ENCODE assay signal across 37 cellular contexts in genomic region chr19:49006905-49007304, GRCh38. TPM values are rescaled to one million over a fixed set of nuclear protein-coding genes. Genes with fewer than 3 reads are reported as not detected.
"Had no signal": no experiment of that assay in that cellular context is flagged by ENCODE, and none has a peak within 500 bp of the region (broad histone marks: within the 10 kb centered on the region; RNA-seq: fewer than 3 reads in every experiment).

No MANE protein-coding gene starts in this region.

- ATAC-seq: activated CD8-positive, alpha-beta T cell treated with anti-CD3 and anti-CD28 coated beads for 36 hours; activated naive CD4-positive, alpha-beta T cell treated with anti-CD3 and anti-CD28 coated beads, Interleukin-2, amount 50 U/mL, for 72 hours; activated T-cell treated with anti-CD3 and anti-CD28 coated beads, Interleukin-2, amount 50 U/mL, for 4 hours; activated T-cell treated with anti-CD3 and anti-CD28 coated beads, Interleukin-2, amount 50 U/mL, for 72 hours; activated T-helper 17 cell treated with anti-CD3 and anti-CD28 coated beads, Interleukin-2, amount 50 U/mL, for 72 hours had no signal

- FAIRE-seq: TTC549 had no signal

- H3K9me3 ChIP-seq: adrenal gland, ascending aorta had no signal

- DNase-seq: activated B cell treated with CpG ODN at 0.5 μM for 24 hours; activated CD4-positive, alpha-beta memory T cell treated with anti-CD3 and anti-CD28 coated beads for 36 hours; activated CD4-positive, alpha-beta T cell treated with anti-CD3 and anti-CD28 coated beads for 4 hours; activated CD4-positive, alpha-beta T cell treated with anti-CD3 and anti-CD28 coated beads, Interleukin-2, amount 10 ng/mL, durations not matched to agents 24 days and 14 days; activated CD4-positive, alpha-beta T cell treated with anti-CD3 and anti-CD28 coated beads, Interleukin-2, amount 50 U/mL, for 1 hour; activated CD4-positive, alpha-beta T cell treated with anti-CD3 and anti-CD28 coated beads, Interleukin-2, amount 50 U/mL, for 4 hours; activated CD4-positive, CD25-positive, alpha-beta regulatory T cell treated with anti-CD3 and anti-CD28 coated beads, Interleukin-2, amount 50 U/mL, for 72 hours; activated CD8-positive, alpha-beta memory T cell treated with anti-CD3 and anti-CD28 coated beads, Interleukin-2, amount 50 U/mL, for 4 hours; activated CD8-positive, alpha-beta T cell treated with anti-CD3 and anti-CD28 coated beads for 36 hours; activated effector memory CD4-positive, alpha-beta T cell treated with anti-CD3 and anti-CD28 coated beads, Interleukin-2, amount 50 U/mL, for 16 hours; activated gamma-delta T cell treated with Interleukin-2 at 50 U/mL for 16 hours; activated naive CD4-positive, alpha-beta T cell; activated naive CD4-positive, alpha-beta T cell treated with anti-CD3 and anti-CD28 coated beads for 36 hours; activated naive CD4-positive, alpha-beta T cell treated with anti-CD3 and anti-CD28 coated beads, Interleukin-2, amount 50 U/mL, for 16 hours; activated naive CD8-positive, alpha-beta T cell treated with anti-CD3 and anti-CD28 coated beads for 36 hours; activated T-cell treated with anti-CD3 and anti-CD28 coated beads for 4 hours; activated T-cell treated with anti-CD3 and anti-CD28 coated beads, Interleukin-2, amount 50 U/mL, for 1 hour; activated T-cell treated with anti-CD3 and anti-CD28 coated beads, Interleukin-2, amount 50 U/mL, for 4 hours; activated T-cell treated with anti-CD3 and anti-CD28 coated beads, Interleukin-2, amount 50 U/mL, for 72 hours; adrenal gland; amygdala; anterior cingulate cortex; caudate nucleus; cerebellar nuclear complex; T-helper 1 cell; T-helper 2 cell; T-helper 9 cell had no signal

- H3K27ac ChIP-seq: adrenal gland, ascending aorta, cardiac muscle cell, VCaP had no signal

- H3K27me3 ChIP-seq: adrenal gland, ascending aorta, cardiac muscle cell had no signal

- H3K4me1 ChIP-seq: adrenal gland, ascending aorta had no signal

- H3K4me3 ChIP-seq: adrenal gland, ascending aorta, cardiac muscle cell had no signal

RNA-seq across cellular contexts. Expression of gene LHB, which starts 10.0 kb away (rescaled TPM):
- total RNA-seq: activated B cell treated with CpG ODN at 0.5 μM for 24 hours; activated CD4-positive, alpha-beta T cell treated with anti-CD3 and anti-CD28 coated beads, Interleukin-2, amount 10 ng/mL, durations not matched to agents 24 days and 14 days; activated CD8-positive, alpha-beta memory T cell treated with anti-CD3 and anti-CD28 coated beads for 36 hours; activated CD8-positive, alpha-beta T cell treated with anti-CD3 and anti-CD28 coated beads for 36 hours; activated naive CD4-positive, alpha-beta T cell treated with anti-CD3 and anti-CD28 coated beads for 36 hours; activated naive CD4-positive, alpha-beta T cell treated with anti-CD3 and anti-CD28 coated beads, Interleukin-2, amount 50 U/mL, for 72 hours; activated naive CD8-positive, alpha-beta T cell treated with anti-CD3 and anti-CD28 coated beads for 36 hours; activated T-cell treated with anti-CD3 and anti-CD28 coated beads, Interleukin-2, amount 50 U/mL, for 4 hours; activated T-cell treated with anti-CD3 and anti-CD28 coated beads, Interleukin-2, amount 50 U/mL, for 72 hours; activated T-helper 1 cell treated with anti-CD3 and anti-CD28 coated beads, Interleukin-12 subunit alpha, Interleukin-12 subunit beta, Interleukin-2, Interleukin-4 antibody, amounts not matched to agents 30 ng/mL and 10 ng/mL and 1 ng/mL, durations not matched to agents 14 hours and 24 hours and 36 hours; activated T-helper 17 cell treated with anti-CD3 and anti-CD28 coated beads, Interleukin-2, amount 50 U/mL, for 72 hours; ascending aorta; bronchial epithelial cell; chondrocyte had no signal
- polyA plus RNA-seq: cardiac muscle cell had no signal

RNA-seq across cellular contexts. Expression of gene CGB3, which starts 17.2 kb away (rescaled TPM):
- total RNA-seq: activated B cell treated with CpG ODN at 0.5 μM for 24 hours; activated CD4-positive, alpha-beta memory T cell treated with anti-CD3 and anti-CD28 coated beads for 36 hours; activated CD4-positive, alpha-beta T cell treated with anti-CD3 and anti-CD28 coated beads, Interleukin-2, amount 10 ng/mL, durations not matched to agents 24 days and 14 days; activated CD8-positive, alpha-beta memory T cell treated with anti-CD3 and anti-CD28 coated beads for 36 hours; activated CD8-positive, alpha-beta T cell treated with anti-CD3 and anti-CD28 coated beads for 36 hours; activated naive CD4-positive, alpha-beta T cell treated with anti-CD3 and anti-CD28 coated beads for 36 hours; activated naive CD4-positive, alpha-beta T cell treated with anti-CD3 and anti-CD28 coated beads, Interleukin-2, amount 50 U/mL, for 72 hours; activated naive CD8-positive, alpha-beta T cell treated with anti-CD3 and anti-CD28 coated beads for 36 hours; activated T-cell treated with anti-CD3 and anti-CD28 coated beads, Interleukin-2, amount 50 U/mL, for 4 hours; activated T-cell treated with anti-CD3 and anti-CD28 coated beads, Interleukin-2, amount 50 U/mL, for 72 hours; activated T-helper 1 cell treated with anti-CD3 and anti-CD28 coated beads, Interleukin-12 subunit alpha, Interleukin-12 subunit beta, Interleukin-2, Interleukin-4 antibody, amounts not matched to agents 30 ng/mL and 10 ng/mL and 1 ng/mL, durations not matched to agents 14 hours and 24 hours and 36 hours; activated T-helper 17 cell treated with anti-CD3 and anti-CD28 coated beads, Interleukin-2, amount 50 U/mL, for 72 hours; adrenal gland; ascending aorta; bronchial epithelial cell; cardiac muscle cell; chondrocyte had no signal
- polyA plus RNA-seq: adrenal gland, cardiac muscle cell had no signal

RNA-seq across cellular contexts. Expression of gene CGB2, which starts 24.8 kb away (rescaled TPM):
- total RNA-seq: activated B cell treated with CpG ODN at 0.5 μM for 24 hours; activated CD4-positive, alpha-beta memory T cell treated with anti-CD3 and anti-CD28 coated beads for 36 hours; activated CD4-positive, alpha-beta T cell treated with anti-CD3 and anti-CD28 coated beads, Interleukin-2, amount 10 ng/mL, durations not matched to agents 24 days and 14 days; activated CD8-positive, alpha-beta memory T cell treated with anti-CD3 and anti-CD28 coated beads for 36 hours; activated CD8-positive, alpha-beta T cell treated with anti-CD3 and anti-CD28 coated beads for 36 hours; activated naive CD4-positive, alpha-beta T cell treated with anti-CD3 and anti-CD28 coated beads for 36 hours; activated naive CD4-positive, alpha-beta T cell treated with anti-CD3 and anti-CD28 coated beads, Interleukin-2, amount 50 U/mL, for 72 hours; activated naive CD8-positive, alpha-beta T cell treated with anti-CD3 and anti-CD28 coated beads for 36 hours; activated T-cell treated with anti-CD3 and anti-CD28 coated beads, Interleukin-2, amount 50 U/mL, for 4 hours; activated T-helper 1 cell treated with anti-CD3 and anti-CD28 coated beads, Interleukin-12 subunit alpha, Interleukin-12 subunit beta, Interleukin-2, Interleukin-4 antibody, amounts not matched to agents 30 ng/mL and 10 ng/mL and 1 ng/mL, durations not matched to agents 14 hours and 24 hours and 36 hours; activated T-helper 17 cell treated with anti-CD3 and anti-CD28 coated beads, Interleukin-2, amount 50 U/mL, for 72 hours; adrenal gland; ascending aorta; bronchial epithelial cell; cardiac muscle cell; chondrocyte had no signal
- polyA plus RNA-seq: adrenal gland, cardiac muscle cell had no signal
